Comparison of ENCODE assay signal across 8 cellular contexts in the genomic region with DNA sequence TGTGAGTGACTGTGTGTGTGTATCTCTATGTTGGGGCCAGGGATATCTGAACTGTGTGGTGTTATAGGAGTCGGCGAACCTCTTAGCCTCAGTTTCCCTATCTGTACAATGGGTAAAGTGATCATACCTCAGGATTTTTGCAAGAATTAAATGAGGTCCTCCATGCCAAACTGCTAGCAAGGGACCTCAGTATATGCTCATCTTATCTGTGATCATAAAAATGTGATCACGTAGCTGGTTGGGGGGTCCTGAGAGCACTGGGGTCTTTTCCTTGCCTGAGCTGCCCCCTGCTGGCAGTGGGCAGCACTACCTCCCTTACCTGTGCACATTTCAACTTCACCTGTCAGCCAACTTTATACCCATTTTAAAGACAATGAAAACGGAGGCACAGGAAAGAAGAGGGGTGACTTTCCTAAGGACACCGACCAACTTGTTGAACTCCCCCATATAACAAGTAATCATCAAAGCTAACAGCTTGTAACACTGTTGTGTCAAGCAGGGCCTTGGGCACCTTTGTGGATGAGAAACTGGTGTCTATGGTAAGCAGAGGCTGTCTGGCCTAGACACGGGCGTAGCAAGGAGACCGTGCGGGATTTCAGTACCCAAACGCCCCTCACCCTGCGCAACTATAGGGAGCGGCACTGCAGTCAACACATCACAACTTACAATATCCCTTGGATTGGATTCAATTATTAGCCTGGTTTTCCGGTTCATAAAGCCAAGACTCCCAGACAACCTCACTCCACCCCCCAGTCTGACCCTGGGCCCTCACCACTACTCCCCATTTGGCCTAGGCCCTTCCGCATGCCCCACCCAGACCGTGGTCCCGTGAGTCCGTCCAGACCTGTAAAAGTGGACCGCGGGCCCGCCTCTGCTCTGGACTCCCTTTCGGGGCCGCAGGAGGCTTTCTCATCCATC. TPM values are rescaled to one million over a fixed set of nuclear protein-coding genes. Genes with fewer than 3 reads are reported as not detected.
A peak's percentile ranks its signal among the peaks of the same experiment; 100 is the strongest.
DNase-seq lines count a peak whose midpoint lies in the region; ATAC-seq and TF ChIP-seq lines count a peak whose summit lies in the region.

No MANE protein-coding gene starts in this region.

- peak overlapping the region; percentile 91 for H3K27ac Mint-ChIP-seq in activated CD8-positive, alpha-beta T cell treated with anti-CD3 and anti-CD28 coated beads, Interleukin-2, amount 10 ng/mL, durations not matched to agents 7 days and 5 days
- H3K27ac Mint-ChIP-seq in nephron progenitor cell, result peak overlapping the region; percentile 69

- no peaks in the 10 kb centered on the region for H3K9me2 ChIP-seq in Loucy (replicated peaks; ENCODE audit: low read depth, low read length)

- H3K79me2 ChIP-seq in Loucy (ENCODE audit: insufficient read depth, low read length), result peaks cover 23% of the 10 kb centered on the region

- TF ChIP-seq CTCF in Loucy (conservative IDR thresholded peaks at IDR 0.05; ENCODE audit: low read length) (peak; percentile 96), fibroblast of mammary gland (conservative IDR thresholded peaks at IDR 0.05; ENCODE audit: control insufficient read depth, insufficient read depth, low read depth, low read length) (peak; percentile 75), nephron progenitor cell (IDR thresholded peaks at IDR 0.05) (peak; percentile 74)

- POLR2A ChIA-PET in activated CD8-positive, alpha-beta T cell treated with anti-CD3 and anti-CD28 coated beads, Interleukin-2, amount 10 ng/mL, durations not matched to agents 7 days and 5 days (lab: Charles Lee), result interaction anchor here (1.7 to 2.0 kb wide), 2 partner anchors 9 to 199 kb away, joined by 8 to 22 read pairs; a partner anchor contains a TSS

- H3K4me3 ChIP-seq in Loucy (ENCODE audit: low read length, poor library complexity, severe bottlenecking) (peak overlapping the region; percentile 99), fibroblast of mammary gland (ENCODE audit: control insufficient read depth, low read depth, low read length) (peak overlapping the region; percentile 86)

- no peaks in the 10 kb centered on the region for H3K27me3 Mint-ChIP-seq in activated CD8-positive, alpha-beta T cell treated with anti-CD3 and anti-CD28 coated beads, Interleukin-2, amount 10 ng/mL, durations not matched to agents 7 days and 5 days (ENCODE audit: low read depth)
- H3K27me3 Mint-ChIP-seq in nephron progenitor cell (ENCODE audit: low read depth, poor library complexity), result peaks cover 3% of the 10 kb centered on the region

- H3K27me3 ChIP-seq in Loucy (ENCODE audit: insufficient read depth, low read length, poor library complexity, severe bottlenecking), result no peaks in the 10 kb centered on the region

- peak overlapping the region; percentile 74 for H2AFZ ChIP-seq in Loucy (ENCODE audit: low read length)

- peaks cover 16% of the 10 kb centered on the region for H3K4me1 ChIP-seq in Loucy (ENCODE audit: insufficient read depth, low read length, poor library complexity, severe bottlenecking)

- H3K36me3 Mint-ChIP-seq in activated CD8-positive, alpha-beta T cell treated with anti-CD3 and anti-CD28 coated beads, Interleukin-2, amount 10 ng/mL, durations not matched to agents 7 days and 5 days (ENCODE audit: low read depth), result peaks cover 6% of the 10 kb centered on the region
- peaks cover 3% of the 10 kb centered on the region for H3K36me3 Mint-ChIP-seq in nephron progenitor cell (ENCODE audit: low read depth)

- no peaks in the 10 kb centered on the region for H3F3A ChIP-seq in Loucy (ENCODE audit: low read depth)

- peak overlapping the region; percentile 99 for H3K9ac ChIP-seq in Loucy (ENCODE audit: low read depth, low read length, poor library complexity, severe bottlenecking)

- no peaks in the 10 kb centered on the region for H3K9me3 ChIP-seq in Loucy (ENCODE audit: insufficient read depth, low read depth, low read length)

- DNase-seq in NCI-H1436 (lab: John Stamatoyannopoulos, UW) (peak; percentile 48), NCI-H1436 treated with DMSO at 0.1 percent for 48 hours (lab: John Stamatoyannopoulos, UW) (no peak), fibroblast of mammary gland (ENCODE audit: low read depth) (peak; percentile 34), nephron progenitor cell (peak; percentile 45), HK-2 (ENCODE audit: unreplicated experiment) (no peak)
- DNase-seq in activated CD8-positive, alpha-beta T cell treated with anti-CD3 and anti-CD28 coated beads, Interleukin-2, amount 10 ng/mL, durations not matched to agents 7 days and 5 days, result peak; percentile 47

- CTCF ChIA-PET in activated CD8-positive, alpha-beta T cell treated with anti-CD3 and anti-CD28 coated beads, Interleukin-2, amount 10 ng/mL, durations not matched to agents 7 days and 5 days (lab: Charles Lee), result interaction anchor here (0.6 to 2.7 kb wide), 16 partner anchors 9 to 369 kb away, joined by 3 to 20 read pairs (median 4); a partner anchor contains a TSS

- H3K4me3 Mint-ChIP-seq in activated CD8-positive, alpha-beta T cell treated with anti-CD3 and anti-CD28 coated beads, Interleukin-2, amount 10 ng/mL, durations not matched to agents 7 days and 5 days, result peak overlapping the region; percentile 92
- H3K4me3 Mint-ChIP-seq in nephron progenitor cell, result peak overlapping the region; percentile 95

- ATAC-seq in activated CD8-positive, alpha-beta T cell treated with anti-CD3 and anti-CD28 coated beads, Interleukin-2, amount 10 ng/mL, durations not matched to agents 7 days and 5 days, result no peak
- ATAC-seq in GM21526 (IDR thresholded peaks at IDR 0.05; ENCODE audit: low FRiP score, unreplicated experiment), result no peak

- H4K20me1 ChIP-seq in Loucy (ENCODE audit: insufficient read depth, low read length, poor library complexity, severe bottlenecking), result peaks cover 8% of the 10 kb centered on the region

- H3K4me2 ChIP-seq in Loucy (ENCODE audit: low read depth, low read length, poor library complexity, severe bottlenecking), result peak overlapping the region; percentile 73

- H3K36me3 ChIP-seq in Loucy (ENCODE audit: insufficient read depth, low read length), result no peaks in the 10 kb centered on the region

- no peaks in the 10 kb centered on the region for H3K9me3 Mint-ChIP-seq in activated CD8-positive, alpha-beta T cell treated with anti-CD3 and anti-CD28 coated beads, Interleukin-2, amount 10 ng/mL, durations not matched to agents 7 days and 5 days (ENCODE audit: insufficient read depth)
- no peaks in the 10 kb centered on the region for H3K9me3 Mint-ChIP-seq in nephron progenitor cell

- H3K4me1 Mint-ChIP-seq in activated CD8-positive, alpha-beta T cell treated with anti-CD3 and anti-CD28 coated beads, Interleukin-2, amount 10 ng/mL, durations not matched to agents 7 days and 5 days (ENCODE audit: low read depth), result peaks cover 31% of the 10 kb centered on the region
- H3K4me1 Mint-ChIP-seq in nephron progenitor cell, result peaks cover 40% of the 10 kb centered on the region

RNA-seq across cellular contexts. Expression of a gene that starts 1.2 kb away (rescaled TPM):
- total RNA-seq in activated CD8-positive, alpha-beta T cell treated with anti-CD3 and anti-CD28 coated beads, Interleukin-2, amount 10 ng/mL, durations not matched to agents 7 days and 5 days, result 10 to 100 TPM; 73.3 to 79.1 TPM

RNA-seq across cellular contexts. Expression of a gene that starts 12.4 kb away (rescaled TPM):
- 1 to 10 TPM; 5.1 to 5.8 TPM for total RNA-seq in activated CD8-positive, alpha-beta T cell treated with anti-CD3 and anti-CD28 coated beads, Interleukin-2, amount 10 ng/mL, durations not matched to agents 7 days and 5 days

RNA-seq across cellular contexts. Expression of a gene that starts 31.4 kb away (rescaled TPM):
- 10 to 100 TPM; 10.6 to 14.0 TPM for total RNA-seq in activated CD8-positive, alpha-beta T cell treated with anti-CD3 and anti-CD28 coated beads, Interleukin-2, amount 10 ng/mL, durations not matched to agents 7 days and 5 days

RNA-seq across cellular contexts. Expression of a gene that starts 40.4 kb away (rescaled TPM):
- 100 to 1,000 TPM in 1 of 2 experiments, 10 to 100 TPM in 1; 93.7 to 100 TPM for total RNA-seq in activated CD8-positive, alpha-beta T cell treated with anti-CD3 and anti-CD28 coated beads, Interleukin-2, amount 10 ng/mL, durations not matched to agents 7 days and 5 days

RNA-seq across cellular contexts. Expression of a gene that starts 58.2 kb away (rescaled TPM):
- under 1 TPM; 0.18 to 0.34 TPM for total RNA-seq in activated CD8-positive, alpha-beta T cell treated with anti-CD3 and anti-CD28 coated beads, Interleukin-2, amount 10 ng/mL, durations not matched to agents 7 days and 5 days

Comparison
In these comparisons a context has a peak if more than half of its experiments do, and no peak if none do; other contexts are left out.
1. DNase-seq: peak in NCI-H1436 (single experiment), activated CD8-positive, alpha-beta T cell treated with anti-CD3 and anti-CD28 coated beads, Interleukin-2, amount 10 ng/mL, durations not matched to agents 7 days and 5 days (single experiment), fibroblast of mammary gland (single experiment) and nephron progenitor cell (single experiment); none in NCI-H1436 treated with DMSO at 0.1 percent for 48 hours (single experiment) and HK-2 (single experiment).
2. Peak in every context shown above with its lines, with median percentiles within 50 percentile points of each other: CTCF ChIP-seq.